In the genomic region with DNA sequence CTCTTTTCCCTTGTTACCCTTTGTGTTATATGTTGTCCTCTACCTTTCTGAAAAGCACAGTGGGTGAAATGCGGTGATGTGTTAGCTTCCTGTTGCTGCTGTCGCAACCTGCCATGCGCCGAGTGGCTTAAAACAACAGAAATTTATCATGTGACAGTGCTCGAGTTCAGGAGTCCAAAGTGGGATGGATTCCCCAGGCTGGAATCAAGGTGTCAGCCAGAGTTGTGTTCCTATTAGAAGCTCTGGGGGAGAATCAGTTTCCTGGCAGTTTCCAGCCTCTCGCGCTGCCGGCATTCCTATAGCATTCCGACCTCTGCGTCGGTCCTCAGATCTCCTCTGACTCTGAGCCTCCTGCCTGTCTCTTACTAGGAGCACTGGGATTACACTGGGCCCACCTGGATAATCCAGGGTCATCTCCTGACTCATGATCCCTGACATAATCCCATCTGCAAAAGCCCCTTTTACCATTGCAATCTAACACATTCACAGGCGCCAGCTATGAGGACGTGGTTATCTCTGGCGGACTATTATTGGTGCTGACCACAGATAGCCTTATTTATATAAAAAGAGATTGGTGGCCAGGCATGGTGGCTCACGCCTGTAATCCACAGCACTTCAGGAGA, we compare ENCODE assay signal across 1 cellular context.
A peak's percentile ranks its signal among the peaks of the same experiment; 100 is the strongest.
TF ChIP-seq lines count a peak whose summit lies in the region.

No MANE protein-coding gene starts in this region.

TF ChIP-seq in HepG2, 621 proteins besides CTCF, POLR2A, EP300 and RAD21 (continued from another document and continues in another):
- TF ChIP-seq, protein P1, sequence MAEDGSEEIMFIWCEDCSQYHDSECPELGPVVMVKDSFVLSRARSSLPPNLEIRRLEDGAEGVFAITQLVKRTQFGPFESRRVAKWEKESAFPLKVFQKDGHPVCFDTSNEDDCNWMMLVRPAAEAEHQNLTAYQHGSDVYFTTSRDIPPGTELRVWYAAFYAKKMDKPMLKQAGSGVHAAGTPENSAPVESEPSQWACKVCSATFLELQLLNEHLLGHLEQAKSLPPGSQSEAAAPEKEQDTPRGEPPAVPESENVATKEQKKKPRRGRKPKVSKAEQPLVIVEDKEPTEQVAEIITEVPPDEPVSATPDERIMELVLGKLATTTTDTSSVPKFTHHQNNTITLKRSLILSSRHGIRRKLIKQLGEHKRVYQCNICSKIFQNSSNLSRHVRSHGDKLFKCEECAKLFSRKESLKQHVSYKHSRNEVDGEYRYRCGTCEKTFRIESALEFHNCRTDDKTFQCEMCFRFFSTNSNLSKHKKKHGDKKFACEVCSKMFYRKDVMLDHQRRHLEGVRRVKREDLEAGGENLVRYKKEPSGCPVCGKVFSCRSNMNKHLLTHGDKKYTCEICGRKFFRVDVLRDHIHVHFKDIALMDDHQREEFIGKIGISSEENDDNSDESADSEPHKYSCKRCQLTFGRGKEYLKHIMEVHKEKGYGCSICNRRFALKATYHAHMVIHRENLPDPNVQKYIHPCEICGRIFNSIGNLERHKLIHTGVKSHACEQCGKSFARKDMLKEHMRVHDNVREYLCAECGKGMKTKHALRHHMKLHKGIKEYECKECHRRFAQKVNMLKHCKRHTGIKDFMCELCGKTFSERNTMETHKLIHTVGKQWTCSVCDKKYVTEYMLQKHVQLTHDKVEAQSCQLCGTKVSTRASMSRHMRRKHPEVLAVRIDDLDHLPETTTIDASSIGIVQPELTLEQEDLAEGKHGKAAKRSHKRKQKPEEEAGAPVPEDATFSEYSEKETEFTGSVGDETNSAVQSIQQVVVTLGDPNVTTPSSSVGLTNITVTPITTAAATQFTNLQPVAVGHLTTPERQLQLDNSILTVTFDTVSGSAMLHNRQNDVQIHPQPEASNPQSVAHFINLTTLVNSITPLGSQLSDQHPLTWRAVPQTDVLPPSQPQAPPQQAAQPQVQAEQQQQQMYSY (CRISPR knock-in tag; IDR thresholded peaks at IDR 0.05) = no peak
- 0 out of 2 replicates have a peak, but pooled peaks have one; percentile 35 for TF ChIP-seq ZNF567 (CRISPR knock-in tag; IDR thresholded peaks at IDR 0.05; ENCODE audit: borderline replicate concordance)
- TF ChIP-seq RAD51 (IDR thresholded peaks at IDR 0.05; ENCODE audit: borderline replicate concordance) = 0 out of 2 replicates have a peak, but pooled peaks have one; percentile 22
- TF ChIP-seq DMAP1 (CRISPR knock-in tag; IDR thresholded peaks at IDR 0.05) = peak; percentile 78
- peak; percentile 89 for TF ChIP-seq RFX5 (IDR thresholded peaks at IDR 0.05; ENCODE audit: low read depth, low read length)
- peak; percentile 80 for TF ChIP-seq ZNF263 (CRISPR knock-in tag; IDR thresholded peaks at IDR 0.05)
- TF ChIP-seq, protein P2, sequence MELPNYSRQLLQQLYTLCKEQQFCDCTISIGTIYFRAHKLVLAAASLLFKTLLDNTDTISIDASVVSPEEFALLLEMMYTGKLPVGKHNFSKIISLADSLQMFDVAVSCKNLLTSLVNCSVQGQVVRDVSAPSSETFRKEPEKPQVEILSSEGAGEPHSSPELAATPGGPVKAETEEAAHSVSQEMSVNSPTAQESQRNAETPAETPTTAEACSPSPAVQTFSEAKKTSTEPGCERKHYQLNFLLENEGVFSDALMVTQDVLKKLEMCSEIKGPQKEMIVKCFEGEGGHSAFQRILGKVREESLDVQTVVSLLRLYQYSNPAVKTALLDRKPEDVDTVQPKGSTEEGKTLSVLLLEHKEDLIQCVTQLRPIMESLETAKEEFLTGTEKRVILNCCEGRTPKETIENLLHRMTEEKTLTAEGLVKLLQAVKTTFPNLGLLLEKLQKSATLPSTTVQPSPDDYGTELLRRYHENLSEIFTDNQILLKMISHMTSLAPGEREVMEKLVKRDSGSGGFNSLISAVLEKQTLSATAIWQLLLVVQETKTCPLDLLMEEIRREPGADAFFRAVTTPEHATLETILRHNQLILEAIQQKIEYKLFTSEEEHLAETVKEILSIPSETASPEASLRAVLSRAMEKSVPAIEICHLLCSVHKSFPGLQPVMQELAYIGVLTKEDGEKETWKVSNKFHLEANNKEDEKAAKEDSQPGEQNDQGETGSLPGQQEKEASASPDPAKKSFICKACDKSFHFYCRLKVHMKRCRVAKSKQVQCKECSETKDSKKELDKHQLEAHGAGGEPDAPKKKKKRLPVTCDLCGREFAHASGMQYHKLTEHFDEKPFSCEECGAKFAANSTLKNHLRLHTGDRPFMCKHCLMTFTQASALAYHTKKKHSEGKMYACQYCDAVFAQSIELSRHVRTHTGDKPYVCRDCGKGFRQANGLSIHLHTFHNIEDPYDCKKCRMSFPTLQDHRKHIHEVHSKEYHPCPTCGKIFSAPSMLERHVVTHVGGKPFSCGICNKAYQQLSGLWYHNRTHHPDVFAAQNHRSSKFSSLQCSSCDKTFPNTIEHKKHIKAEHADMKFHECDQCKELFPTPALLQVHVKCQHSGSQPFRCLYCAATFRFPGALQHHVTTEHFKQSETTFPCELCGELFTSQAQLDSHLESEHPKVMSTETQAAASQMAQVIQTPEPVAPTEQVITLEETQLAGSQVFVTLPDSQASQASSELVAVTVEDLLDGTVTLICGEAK (IDR thresholded peaks at IDR 0.05) = no peak
- TF ChIP-seq, protein P2 (CRISPR knock-in tag; IDR thresholded peaks at IDR 0.05) = no peak
- TF ChIP-seq ZNF841 (CRISPR knock-in tag; IDR thresholded peaks at IDR 0.05; ENCODE audit: borderline replicate concordance) = no peak
- no peak for TF ChIP-seq ZNF570 (CRISPR knock-in tag; IDR thresholded peaks at IDR 0.05; ENCODE audit: borderline replicate concordance)
- TF ChIP-seq CHCHD3 (CRISPR knock-in tag; IDR thresholded peaks at IDR 0.05) = no peak
- peak; percentile 23; the same call in 1 of the 2 replicates for TF ChIP-seq HMG20A (CRISPR knock-in tag; IDR thresholded peaks at IDR 0.05; ENCODE audit: borderline replicate concordance)
- TF ChIP-seq ZNF703 (CRISPR knock-in tag; IDR thresholded peaks at IDR 0.05; ENCODE audit: borderline replicate concordance) = no peak
- TF ChIP-seq MXI1 (IDR thresholded peaks at IDR 0.05; ENCODE audit: borderline replicate concordance, low read depth, low read length) = peak; percentile 83; the same call in 1 of the 3 replicates
- no peak for TF ChIP-seq HNRNPH1 (optimal IDR thresholded peaks at IDR 0.05; ENCODE audit: low read depth, low read length)
- TF ChIP-seq, protein P3, sequence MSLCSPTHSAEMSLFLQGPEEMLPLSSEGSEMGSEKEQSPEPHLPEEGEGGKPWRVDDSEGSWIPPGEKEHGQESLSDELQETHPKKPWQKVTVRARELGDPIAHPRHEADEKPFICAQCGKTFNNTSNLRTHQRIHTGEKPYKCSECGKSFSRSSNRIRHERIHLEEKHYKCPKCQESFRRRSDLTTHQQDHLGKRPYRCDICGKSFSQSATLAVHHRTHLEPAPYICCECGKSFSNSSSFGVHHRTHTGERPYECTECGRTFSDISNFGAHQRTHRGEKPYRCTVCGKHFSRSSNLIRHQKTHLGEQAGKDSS (CRISPR knock-in tag; IDR thresholded peaks at IDR 0.05; ENCODE audit: borderline replicate concordance, low read depth) = 0 out of 2 replicates have a peak, but pooled peaks have one; percentile 8
- peak; percentile 84 for TF ChIP-seq HDAC1 (CRISPR knock-in tag; IDR thresholded peaks at IDR 0.05)
- TF ChIP-seq ARNT2 (CRISPR knock-in tag; IDR thresholded peaks at IDR 0.05; ENCODE audit: low read depth) = peak; percentile 57; the same call in 1 of the 2 replicates
- TF ChIP-seq ZFP90 (CRISPR knock-in tag; IDR thresholded peaks at IDR 0.05; ENCODE audit: borderline replicate concordance) = no peak; the same call in 1 of the 2 replicates
- TF ChIP-seq NFKB2 (CRISPR knock-in tag; IDR thresholded peaks at IDR 0.05; ENCODE audit: borderline replicate concordance) = no peak
- no peak for TF ChIP-seq ZNF138 (CRISPR knock-in tag; IDR thresholded peaks at IDR 0.05; ENCODE audit: low read depth)
- TF ChIP-seq SMAD1 (CRISPR knock-in tag; IDR thresholded peaks at IDR 0.05; ENCODE audit: borderline replicate concordance, low read depth) = no peak
- TF ChIP-seq, protein P4, sequence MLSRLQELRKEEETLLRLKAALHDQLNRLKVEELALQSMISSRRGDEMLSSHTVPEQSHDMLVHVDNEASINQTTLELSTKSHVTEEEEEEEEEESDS (CRISPR knock-in tag; IDR thresholded peaks at IDR 0.05; ENCODE audit: borderline replicate concordance) = no peak
- TF ChIP-seq U2AF1 (optimal IDR thresholded peaks at IDR 0.05; ENCODE audit: low read depth, low read length) = no peak
- TF ChIP-seq, protein P5, sequence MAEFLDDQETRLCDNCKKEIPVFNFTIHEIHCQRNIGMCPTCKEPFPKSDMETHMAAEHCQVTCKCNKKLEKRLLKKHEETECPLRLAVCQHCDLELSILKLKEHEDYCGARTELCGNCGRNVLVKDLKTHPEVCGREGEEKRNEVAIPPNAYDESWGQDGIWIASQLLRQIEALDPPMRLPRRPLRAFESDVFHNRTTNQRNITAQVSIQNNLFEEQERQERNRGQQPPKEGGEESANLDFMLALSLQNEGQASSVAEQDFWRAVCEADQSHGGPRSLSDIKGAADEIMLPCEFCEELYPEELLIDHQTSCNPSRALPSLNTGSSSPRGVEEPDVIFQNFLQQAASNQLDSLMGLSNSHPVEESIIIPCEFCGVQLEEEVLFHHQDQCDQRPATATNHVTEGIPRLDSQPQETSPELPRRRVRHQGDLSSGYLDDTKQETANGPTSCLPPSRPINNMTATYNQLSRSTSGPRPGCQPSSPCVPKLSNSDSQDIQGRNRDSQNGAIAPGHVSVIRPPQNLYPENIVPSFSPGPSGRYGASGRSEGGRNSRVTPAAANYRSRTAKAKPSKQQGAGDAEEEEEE (CRISPR knock-in tag; IDR thresholded peaks at IDR 0.05; ENCODE audit: borderline replicate concordance) = no peak
- peak; percentile 82 for TF ChIP-seq FOXK2 (IDR thresholded peaks at IDR 0.05)
- no peak for TF ChIP-seq ZNF773 (CRISPR knock-in tag; IDR thresholded peaks at IDR 0.05; ENCODE audit: borderline replicate concordance)
- TF ChIP-seq ZNF589 (CRISPR knock-in tag; conservative IDR thresholded peaks at IDR 0.05) = no peak
- TF ChIP-seq ZNF296 (CRISPR knock-in tag; conservative IDR thresholded peaks at IDR 0.05) = no peak
- no peak for TF ChIP-seq RORA (CRISPR knock-in tag; IDR thresholded peaks at IDR 0.05)
- TF ChIP-seq AHR (CRISPR knock-in tag; IDR thresholded peaks at IDR 0.05) = no peak
- peak; percentile 70 for TF ChIP-seq ELF1 (CRISPR knock-in tag; IDR thresholded peaks at IDR 0.05)
- TF ChIP-seq MATR3 (CRISPR knock-in tag; IDR thresholded peaks at IDR 0.05) = no peak
- no peak for TF ChIP-seq ZNF709 (CRISPR knock-in tag; IDR thresholded peaks at IDR 0.05)
- TF ChIP-seq, protein P6, sequence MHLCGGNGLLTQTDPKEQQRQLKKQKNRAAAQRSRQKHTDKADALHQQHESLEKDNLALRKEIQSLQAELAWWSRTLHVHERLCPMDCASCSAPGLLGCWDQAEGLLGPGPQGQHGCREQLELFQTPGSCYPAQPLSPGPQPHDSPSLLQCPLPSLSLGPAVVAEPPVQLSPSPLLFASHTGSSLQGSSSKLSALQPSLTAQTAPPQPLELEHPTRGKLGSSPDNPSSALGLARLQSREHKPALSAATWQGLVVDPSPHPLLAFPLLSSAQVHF (CRISPR knock-in tag; IDR thresholded peaks at IDR 0.05) = no peak
- no peak for TF ChIP-seq ZNF367 (CRISPR knock-in tag; IDR thresholded peaks at IDR 0.05; ENCODE audit: borderline replicate concordance)
- TF ChIP-seq ZNF333 (CRISPR knock-in tag; IDR thresholded peaks at IDR 0.05; ENCODE audit: borderline replicate concordance) = no peak
- peak; percentile 94 for TF ChIP-seq ELF3 (CRISPR knock-in tag; IDR thresholded peaks at IDR 0.05)
- no peak for TF ChIP-seq ZNF432 (CRISPR knock-in tag; IDR thresholded peaks at IDR 0.05; ENCODE audit: borderline replicate concordance)
- no peak for TF ChIP-seq IKZF4 (CRISPR knock-in tag; IDR thresholded peaks at IDR 0.05; ENCODE audit: borderline replicate concordance, low read depth, not compliant biosample characterization)
- no peak for TF ChIP-seq SIN3B (IDR thresholded peaks at IDR 0.05; ENCODE audit: low read length)
- TF ChIP-seq, protein P7, sequence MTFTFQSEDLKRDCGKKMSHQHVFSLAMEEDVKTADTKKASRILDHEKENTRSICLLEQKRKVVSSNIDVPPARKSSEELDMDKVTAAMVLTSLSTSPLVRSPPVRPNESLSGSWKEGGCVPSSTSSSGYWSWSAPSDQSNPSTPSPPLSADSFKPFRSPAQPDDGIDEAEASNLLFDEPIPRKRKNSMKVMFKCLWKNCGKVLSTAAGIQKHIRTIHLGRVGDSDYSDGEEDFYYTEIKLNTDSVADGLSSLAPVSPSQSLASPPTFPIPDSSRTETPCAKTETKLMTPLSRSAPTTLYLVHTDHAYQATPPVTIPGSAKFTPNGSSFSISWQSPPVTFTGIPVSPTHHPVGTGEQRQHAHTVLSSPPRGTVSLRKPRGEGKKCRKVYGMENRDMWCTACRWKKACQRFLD (CRISPR knock-in tag; IDR thresholded peaks at IDR 0.05; ENCODE audit: borderline replicate concordance) = no peak
- no peak for TF ChIP-seq MED8 (CRISPR knock-in tag; IDR thresholded peaks at IDR 0.05; ENCODE audit: insufficient replicate concordance)
- no peak; the same call in 1 of the 2 replicates for TF ChIP-seq ZBTB7B (CRISPR knock-in tag; IDR thresholded peaks at IDR 0.05)
- no peak for TF ChIP-seq RBM39 (IDR thresholded peaks at IDR 0.05; ENCODE audit: low read depth, low read length, poor library complexity, severe bottlenecking)
- TF ChIP-seq TCF7 (IDR thresholded peaks at IDR 0.05; ENCODE audit: low read depth) = no peak
- no peak for TF ChIP-seq CC2D1A (CRISPR knock-in tag; IDR thresholded peaks at IDR 0.05)
- TF ChIP-seq TCF7L2 (IDR thresholded peaks at IDR 0.05; ENCODE audit: low read depth, low read length) = no peak
- TF ChIP-seq KMT2A (CRISPR knock-in tag; IDR thresholded peaks at IDR 0.05) = peak; percentile 69; the same call in 1 of the 2 replicates
- no peak for TF ChIP-seq ZBTB1 (CRISPR knock-in tag; IDR thresholded peaks at IDR 0.05; ENCODE audit: borderline replicate concordance)
- 0 out of 2 replicates have a peak, but pooled peaks have one; percentile 36 for TF ChIP-seq HOXD1 (CRISPR knock-in tag; IDR thresholded peaks at IDR 0.05)
